In genomic region chr4:1183985-1184773, GRCh38 we compare ENCODE assay signal across 11 cellular contexts. TPM values are rescaled to one million over a fixed set of nuclear protein-coding genes. Genes with fewer than 3 reads are reported as not detected.
A peak's percentile ranks its signal among the peaks of the same experiment; 100 is the strongest.
DNase-seq lines count a peak whose midpoint lies in the region; ATAC-seq, FAIRE-seq and TF ChIP-seq lines count a peak whose summit lies in the region.
"Had no signal": no experiment of that assay in that cellular context is flagged by ENCODE, and none has a peak within 500 bp of the region (broad histone marks: within the 10 kb centered on the region; RNA-seq: fewer than 3 reads in every experiment).

No MANE protein-coding gene starts in this region.

- CTCF ChIA-PET in GM12878 (lab: Yijun Ruan, JAX), result interaction anchor here (0.7 to 2.4 kb wide), 7 partner anchors 13 to 488 kb away, joined by 3 to 16 read pairs (median 4); no protein-coding TSS in a partner anchor

- TF ChIP-seq RAD21 in GM12878 (IDR thresholded peaks at IDR 0.05; ENCODE audit: insufficient read depth, low read depth, low read length), result no peak

- in situ Hi-C loops in GM12878 (cut with MboI), result no loop called here

- H3K79me2 ChIP-seq in GM12878 (ENCODE audit: control insufficient read depth, insufficient read depth, low read length), result no peaks in the 10 kb centered on the region

- peak overlapping the region; percentile 73 for H3K4me2 ChIP-seq in GM12878 (ENCODE audit: control insufficient read depth, insufficient read depth)

- H2AFZ ChIP-seq in GM12878 (ENCODE audit: control insufficient read depth, low read depth, low read length), result peak overlapping the region; percentile 5

- POLR2A ChIA-PET in GM12878 (lab: Charles Lee), result interaction anchor here (0.6 to 2.8 kb wide), 7 partner anchors 12 to 554 kb away, joined by 3 to 14 read pairs (median 5); partner anchors contain the start of gene SPON2

- no peak for TF ChIP-seq POLR2A in GM12878 (IDR thresholded peaks at IDR 0.05; ENCODE audit: low read depth, low read length)

- no peak overlapping the region for H3K27ac Mint-ChIP-seq in T-helper 1 cell treated with Interleukin-12 subunit alpha and Interleukin-12 subunit beta and Interleukin-4 antibody, amounts not matched to agents 30 μg/mL and 1 μg/mL, for 36 hours
- H3K27ac Mint-ChIP-seq in nephron progenitor cell, result no peak overlapping the region

- FAIRE-seq in GM12878 (lab: Jason Lieb, UNC), result no peak
- FAIRE-seq in small intestine (lab: Jason Lieb, UNC), result no peak

- peak overlapping the region; percentile 11 for H3K4me3 Mint-ChIP-seq in T-helper 1 cell treated with Interleukin-12 subunit alpha and Interleukin-12 subunit beta and Interleukin-4 antibody, amounts not matched to agents 30 μg/mL and 1 μg/mL, for 36 hours
- no peak overlapping the region for H3K4me3 Mint-ChIP-seq in nephron progenitor cell

- H3K9ac ChIP-seq in GM12878 (ENCODE audit: control insufficient read depth, insufficient read depth, low read length), result peak overlapping the region; percentile 3; the same call in 1 of the 2 replicates

- peaks cover 25% of the 10 kb centered on the region for H3K9me3 Mint-ChIP-seq in T-helper 1 cell treated with Interleukin-12 subunit alpha and Interleukin-12 subunit beta and Interleukin-4 antibody, amounts not matched to agents 30 μg/mL and 1 μg/mL, for 36 hours
- H3K9me3 Mint-ChIP-seq in nephron progenitor cell, result peaks cover 45% of the 10 kb centered on the region

- H4K20me1 ChIP-seq in GM12878 (ENCODE audit: control insufficient read depth, insufficient read depth), result no peaks in the 10 kb centered on the region

- 3% methylated on average over 6 of the region's 6 CpGs for WGBS in GM12878 (ENCODE audit: insufficient coverage, insufficient replicate concordance, low lambda C conversion rate, missing lambda C conversion rate)
- 42 to 68% (median 56%) methylated on average over 6 of the region's 6 CpGs for WGBS in small intestine, 3 donors

- peaks cover 24% of the 10 kb centered on the region for H3K4me1 Mint-ChIP-seq in T-helper 1 cell treated with Interleukin-12 subunit alpha and Interleukin-12 subunit beta and Interleukin-4 antibody, amounts not matched to agents 30 μg/mL and 1 μg/mL, for 36 hours (ENCODE audit: low read depth)
- H3K4me1 Mint-ChIP-seq in nephron progenitor cell, result peaks cover 2% of the 10 kb centered on the region

- BruUV-seq in GM12878 (replicated peaks; lab: Mats Ljungman, UMichigan), result no TSS peak

- TF ChIP-seq CTCF in GM12878 (IDR thresholded peaks at IDR 0.05 in 2 of 3, conservative IDR thresholded peaks at IDR 0.05 in 1 of 3; ENCODE audit: control insufficient read depth in 2 of 3, extremely low read depth in 1 of 3, insufficient read depth in 1 of 3, low read depth in 3 of 3, low read length in 3 of 3) (no peak), nephron progenitor cell (IDR thresholded peaks at IDR 0.05) (no peak)

- H3K36me3 ChIP-seq in GM12878 (ENCODE audit: control insufficient read depth in 2 of 2, insufficient read depth in 2 of 2, low read length in 1 of 2) (no peaks in the 10 kb centered on the region), small intestine (ENCODE audit: control insufficient read depth in 2 of 2, insufficient read depth in 2 of 2, low read length in 2 of 2) (no peaks in the 10 kb centered on the region)
- H3K36me3 ChIP-seq: SJSA1 had no signal

- no peaks in the 10 kb centered on the region for H3K27me3 ChIP-seq in GM12878 (replicated peaks in 1 of 2; ENCODE audit: control insufficient read depth in 2 of 2, insufficient read depth in 2 of 2, low read length in 1 of 2)
- no peaks in the 10 kb centered on the region for H3K27me3 ChIP-seq in small intestine (ENCODE audit: control insufficient read depth in 2 of 2, insufficient read depth in 2 of 2, low read length in 2 of 2)
- H3K27me3 ChIP-seq: SJSA1 had no signal

- H3K4me3 ChIP-seq in GM12878, result peak overlapping the region; percentile 60
- no peak overlapping the region for H3K4me3 ChIP-seq in small intestine (ENCODE audit: low read depth in 1 of 2, low read length in 2 of 2)
- H3K4me3 ChIP-seq: SJSA1 had no signal

- peak overlapping the region; percentile 57 for H3K27ac ChIP-seq in GM12878 (ENCODE audit: control insufficient read depth, insufficient read depth)
- peak overlapping the region; percentile 41 to 82 for H3K27ac ChIP-seq in small intestine (ENCODE audit: low read depth in 1 of 2, low read length in 1 of 2)
- H3K27ac ChIP-seq: 22Rv1, SJSA1 had no signal

- peaks cover 31% of the 10 kb centered on the region for H3K36me3 Mint-ChIP-seq in T-helper 1 cell treated with Interleukin-12 subunit alpha and Interleukin-12 subunit beta and Interleukin-4 antibody, amounts not matched to agents 30 μg/mL and 1 μg/mL, for 36 hours (ENCODE audit: low read depth)
- no peaks in the 10 kb centered on the region for H3K36me3 Mint-ChIP-seq in nephron progenitor cell (ENCODE audit: low read depth)

- RAD21 ChIA-PET in GM12878 (lab: Charles Lee; ENCODE audit: unreplicated experiment), result interaction anchor here (0.7 to 2.3 kb wide), 13 partner anchors 15 to 163 kb away, joined by 3 to 17 read pairs (median 5); partner anchors contain the start of gene UVSSA

- SMC1A ChIA-PET in GM12878 (lab: Charles Lee; ENCODE audit: uncharacterized antibody, unreplicated experiment), result interaction anchor here (0.6 to 2.9 kb wide), 11 partner anchors 16 to 164 kb away, joined by 3 to 33 read pairs (median 5); partner anchors contain the start of gene MAEA

- no peaks in the 10 kb centered on the region for H3K27me3 Mint-ChIP-seq in T-helper 1 cell treated with Interleukin-12 subunit alpha and Interleukin-12 subunit beta and Interleukin-4 antibody, amounts not matched to agents 30 μg/mL and 1 μg/mL, for 36 hours (ENCODE audit: low read depth)
- peaks cover 81% of the 10 kb centered on the region for H3K27me3 Mint-ChIP-seq in nephron progenitor cell (ENCODE audit: low read depth, poor library complexity)

- ATAC-seq in HG03159 (IDR thresholded peaks at IDR 0.05; ENCODE audit: unreplicated experiment), result peak; percentile 57
- peak; percentile 82 for ATAC-seq in GM12878
- no peak for ATAC-seq in GM18519 (IDR thresholded peaks at IDR 0.05; ENCODE audit: low FRiP score, unreplicated experiment)

- peaks cover 27% of the 10 kb centered on the region for H3K4me1 ChIP-seq in GM12878 (ENCODE audit: control insufficient read depth, insufficient read depth, low read length)
- H3K4me1 ChIP-seq in small intestine (ENCODE audit: control insufficient read depth in 2 of 2, insufficient read depth in 1 of 2, low read depth in 1 of 2, low read length in 1 of 2), result no peaks in the 10 kb centered on the region
- H3K4me1 ChIP-seq: SJSA1 had no signal

- intact Hi-C loops in GM12878 (cut with micrococcal nuclease; ENCODE audit: unreplicated experiment), result loop anchor here (5.0 kb wide), 2 partner anchors 33 to 63 kb away; partner anchors contain the start of gene CTBP1

- no peak for DNase-seq in T-helper 1 cell
- DNase-seq in GM12878 (ENCODE audit: low read depth, low spot score), result peak; percentile 64
- DNase-seq in small intestine, result no peak
- DNase-seq in NCI-H510A treated with DMSO at 0.1 percent for 48 hours (lab: John Stamatoyannopoulos, UW), result no peak
- DNase-seq in nephron progenitor cell, result no peak
- DNase-seq: substantia nigra had no signal

- TF ChIP-seq EP300 in GM12878 (IDR thresholded peaks at IDR 0.05; ENCODE audit: borderline replicate concordance in 1 of 2, control insufficient read depth in 1 of 2, low read depth in 2 of 2, low read length in 2 of 2), result 0 out of 4 replicates have a peak, but pooled peaks of 1 of the 2 experiments have one; percentile 39

- peaks cover 17% of the 10 kb centered on the region for H3K9me3 ChIP-seq in GM12878 (replicated peaks; ENCODE audit: control insufficient read depth, insufficient read depth, low read length)
- H3K9me3 ChIP-seq in small intestine (ENCODE audit: control insufficient read depth, low read depth), result no peaks in the 10 kb centered on the region
- H3K9me3 ChIP-seq: SJSA1 had no signal

TF ChIP-seq in GM12878, 131 proteins besides CTCF, POLR2A, EP300 and RAD21 (continues in another document):
- peak; percentile 53; the same call in 1 of the 2 replicates for TF ChIP-seq MTA2 (IDR thresholded peaks at IDR 0.05; ENCODE audit: low read depth)
- no peak for TF ChIP-seq HCFC1 (IDR thresholded peaks at IDR 0.05; ENCODE audit: low read length)
- peak; percentile 83 for TF ChIP-seq RUNX3 (IDR thresholded peaks at IDR 0.05; ENCODE audit: low read length)
- TF ChIP-seq IKZF1 (conservative IDR thresholded peaks at IDR 0.05), result peak; percentile 45; the same call in 1 of the 2 replicates
- TF ChIP-seq BRCA1 (IDR thresholded peaks at IDR 0.05; ENCODE audit: low read depth, low read length), result no peak
- TF ChIP-seq SMC3 (IDR thresholded peaks at IDR 0.05; ENCODE audit: borderline replicate concordance, low read length), result peak; percentile 4; the same call in 1 of the 2 replicates
- peak; percentile 30; the same call in 1 of the 2 replicates for TF ChIP-seq ASH2L (IDR thresholded peaks at IDR 0.05; ENCODE audit: borderline replicate concordance, low read depth)
- TF ChIP-seq, protein P1, sequence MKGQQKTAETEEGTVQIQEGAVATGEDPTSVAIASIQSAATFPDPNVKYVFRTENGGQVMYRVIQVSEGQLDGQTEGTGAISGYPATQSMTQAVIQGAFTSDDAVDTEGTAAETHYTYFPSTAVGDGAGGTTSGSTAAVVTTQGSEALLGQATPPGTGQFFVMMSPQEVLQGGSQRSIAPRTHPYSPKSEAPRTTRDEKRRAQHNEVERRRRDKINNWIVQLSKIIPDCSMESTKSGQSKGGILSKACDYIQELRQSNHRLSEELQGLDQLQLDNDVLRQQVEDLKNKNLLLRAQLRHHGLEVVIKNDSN (IDR thresholded peaks at IDR 0.05; ENCODE audit: borderline replicate concordance, extremely low read length, insufficient read depth, low read depth, low read length), result no peak
- TF ChIP-seq NR2F1 (conservative IDR thresholded peaks at IDR 0.05), result peak; percentile 69

RNA-seq across cellular contexts. Expression of gene SPON2, which starts 11.8 kb away (rescaled TPM):
- 71.0 and 75.2 TPM in 2 replicates for total RNA-seq in GM12878 (2013; cell fraction: nucleolus; rRNA removed)
- 8.7 and 10.4 TPM in 2 replicates for total RNA-seq in GM12878 (2014; rRNA removed)
- 6.9 and 9.1 TPM in 2 replicates for total RNA-seq in GM12878 (2014; rRNA removed; fragmentation: Illumina TruSeq; extraction: Trizol)
- total RNA-seq in GM12878 (2021), result 9.3 and 10.2 TPM in 2 replicates
- 3.6 TPM for polyA plus RNA-seq in GM12878 (2011; ENCODE audit: low read depth)
- polyA plus RNA-seq in GM12878 (2011; rRNA removed), result 6.7 and 7.5 TPM in 2 replicates
- 7.6 and 10.1 TPM in 2 replicates for polyA plus RNA-seq in GM12878 (2011; cell fraction: cytosol; rRNA removed)
- 36.0 and 37.7 TPM in 2 replicates for polyA plus RNA-seq in GM12878 (2011; cell fraction: nucleus; rRNA removed)
- polyA plus RNA-seq in GM12878 (2012), result 11.7 and 12.2 TPM in 2 replicates
- 2.6 and 5.1 TPM in 2 replicates for polyA plus RNA-seq in GM12878 (2014; fragmentation: Illumina TruSeq; extraction: Trizol)
- polyA plus RNA-seq in GM12878 (2014; fragmentation: Nextera tagmentation; extraction: Ambion mirVana), result 1 to 10 TPM; 1.1 to 1.6 TPM
- 10.1 and 11.2 TPM in 2 replicates for polyA plus RNA-seq in GM12878 (2014; rRNA removed)
- 1 to 10 TPM; 7.1 to 9.6 TPM for polyA plus RNA-seq in GM12878 (2016; fragmentation: Nextera tagmentation; extraction: Ambion mirVana)
- 2.0 and 6.5 TPM in 2 replicates for polyA minus RNA-seq in GM12878 (2011; rRNA and poly(A)+ RNA removed)
- 3.3 and 4.9 TPM in 2 replicates for polyA minus RNA-seq in GM12878 (2011; cell fraction: cytosol; rRNA and poly(A)+ RNA removed)
- 13.2 and 17.9 TPM in 2 replicates for polyA minus RNA-seq in GM12878 (2011; cell fraction: nucleus; rRNA and poly(A)+ RNA removed)
- polyA plus RNA-seq in small intestine, result 10 to 100 TPM; 12.7 to 61.0 (median 34.3) TPM
